15 cellular contexts compared by ENCODE assay signal in the genomic region with DNA sequence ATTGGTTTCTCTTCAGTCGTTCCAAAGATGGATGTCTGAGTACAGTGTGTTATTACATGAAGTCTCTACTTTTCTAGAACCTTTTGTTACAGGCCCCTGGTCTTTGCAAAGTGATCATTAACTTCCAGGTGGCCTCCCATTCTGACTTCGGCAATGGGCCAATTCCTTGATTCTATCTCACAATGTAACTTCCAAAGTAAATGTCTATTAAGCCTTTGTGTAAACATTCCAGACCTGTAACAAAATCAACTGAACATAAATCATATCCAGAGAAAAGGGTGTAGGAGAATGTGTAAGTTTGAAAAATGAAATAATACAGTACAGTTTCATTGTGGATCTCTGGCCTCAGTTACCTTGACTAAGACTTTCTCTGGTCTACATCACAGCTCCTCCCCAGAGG.
DNase-seq lines count a peak whose midpoint lies in the region; ATAC-seq and TF ChIP-seq lines count a peak whose summit lies in the region.
"Had no signal": no experiment of that assay in that cellular context is flagged by ENCODE, and none has a peak within 500 bp of the region (broad histone marks: within the 10 kb centered on the region; RNA-seq: fewer than 3 reads in every experiment).

No MANE protein-coding gene starts in this region.

- peak; percentile 95 for TF ChIP-seq EP300 in Ishikawa (IDR thresholded peaks at IDR 0.05; ENCODE audit: borderline replicate concordance)

- no peaks in the 10 kb centered on the region for H3K27me3 Mint-ChIP-seq in CD14-positive monocyte (ENCODE audit: low read depth in 3 of 3)

- no peak for ATAC-seq in SK-N-SH treated with all-trans-retinoic acid at 6 μM for 48 hours
- ATAC-seq: WTC11 had no signal

- H3K36me3 Mint-ChIP-seq in CD14-positive monocyte: no peaks in the 10 kb centered on the region
- H3K36me3 Mint-ChIP-seq: WTC11 had no signal

- peak overlapping the region in 5 of 7 donors; percentile 7 to 76 (median 40) for H3K27ac Mint-ChIP-seq in CD14-positive monocyte
- H3K27ac Mint-ChIP-seq: progenitor cell of endocrine pancreas, WTC11 had no signal

- peaks cover 0 to 1% (median 0%) of the 10 kb centered on the region in 7 donors for H3K9me3 Mint-ChIP-seq in CD14-positive monocyte

- peaks cover 44% of the 10 kb centered on the region for H3K4me1 Mint-ChIP-seq in CD14-positive monocyte

- peak; percentile 32; the same call in 1 of the 2 replicates for TF ChIP-seq RAD21 in Ishikawa (IDR thresholded peaks at IDR 0.05; ENCODE audit: low read depth)

- intact Hi-C loops in CD14-positive monocyte (cut with micrococcal nuclease): no loop called here

- TF ChIP-seq CTCF in CD14-positive monocyte (IDR thresholded peaks at IDR 0.05): no peak

- H3K4me3 Mint-ChIP-seq in CD14-positive monocyte: no peak overlapping the region
- H3K4me3 Mint-ChIP-seq: WTC11 had no signal

- DNase-seq in CD14-positive monocyte (ENCODE audit: low spot score) (no peak), kidney glomerular epithelial cell (lab: John Stamatoyannopoulos, UW) (peak; percentile 87), NCI-H774 (lab: John Stamatoyannopoulos, UW) (no peak), SW480 (ENCODE audit: low spot score) (no peak), GDM1 (lab: John Stamatoyannopoulos, UW) (no peak), NCI-H2196 (lab: John Stamatoyannopoulos, UW; ENCODE audit: unreplicated experiment) (no peak)
- DNase-seq: activated gamma-delta T cell; DMS79; effector CD8-positive, alpha-beta T cell; foreskin melanocyte; stimulated activated CD4-positive, alpha-beta T cell treated with anti-CD3 and anti-CD28 coated beads, Interleukin-15, amount 100 ng/mL, for 24 hours had no signal

TF ChIP-seq in Ishikawa, 13 proteins besides CTCF, POLR2A, EP300 and RAD21:
- TF ChIP-seq EGR1 (IDR thresholded peaks at IDR 0.05) (no peak), CEBPB (IDR thresholded peaks at IDR 0.05) (peak; percentile 63), TCF12 (IDR thresholded peaks at IDR 0.05; ENCODE audit: low read depth) (peak; percentile 96), TEAD4 (IDR thresholded peaks at IDR 0.05) (peak; percentile 93), NFIC (IDR thresholded peaks at IDR 0.05) (peak; percentile 99), FOXM1 (IDR thresholded peaks at IDR 0.05; ENCODE audit: borderline replicate concordance, low read depth) (peak; percentile 94), ZBTB7A (IDR thresholded peaks at IDR 0.05; ENCODE audit: low read depth) (no peak), YY1 (IDR thresholded peaks at IDR 0.05; ENCODE audit: low read depth) (no peak), TAF1 (IDR thresholded peaks at IDR 0.05; ENCODE audit: low read depth) (no peak)
- TF ChIP-seq, protein P1, sequence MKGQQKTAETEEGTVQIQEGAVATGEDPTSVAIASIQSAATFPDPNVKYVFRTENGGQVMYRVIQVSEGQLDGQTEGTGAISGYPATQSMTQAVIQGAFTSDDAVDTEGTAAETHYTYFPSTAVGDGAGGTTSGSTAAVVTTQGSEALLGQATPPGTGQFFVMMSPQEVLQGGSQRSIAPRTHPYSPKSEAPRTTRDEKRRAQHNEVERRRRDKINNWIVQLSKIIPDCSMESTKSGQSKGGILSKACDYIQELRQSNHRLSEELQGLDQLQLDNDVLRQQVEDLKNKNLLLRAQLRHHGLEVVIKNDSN (IDR thresholded peaks at IDR 0.05): no peak
- TF ChIP-seq, protein P2, sequence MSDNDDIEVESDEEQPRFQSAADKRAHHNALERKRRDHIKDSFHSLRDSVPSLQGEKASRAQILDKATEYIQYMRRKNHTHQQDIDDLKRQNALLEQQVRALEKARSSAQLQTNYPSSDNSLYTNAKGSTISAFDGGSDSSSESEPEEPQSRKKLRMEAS (IDR thresholded peaks at IDR 0.05): peak; percentile 38; the same call in 1 of the 2 replicates

TF ChIP-seq in SK-N-SH treated with all-trans-retinoic acid at 6 μM for 48 hours, 23 proteins besides CTCF, POLR2A, EP300 and RAD21:
- no peak for TF ChIP-seq ZNF8 (CRISPR knock-in tag; IDR thresholded peaks at IDR 0.05)
- TF ChIP-seq ISL1 (CRISPR knock-in tag; IDR thresholded peaks at IDR 0.05): peak; percentile 93
